8 cellular contexts compared by ENCODE assay signal in genomic region chr13:44237276-44237767, GRCh38.
A peak's percentile ranks its signal among the peaks of the same experiment; 100 is the strongest.
DNase-seq lines count a peak whose midpoint lies in the region; ATAC-seq, FAIRE-seq and TF ChIP-seq lines count a peak whose summit lies in the region.

No MANE protein-coding gene starts in this region.

- ATAC-seq in GM19395 (IDR thresholded peaks at IDR 0.05; ENCODE audit: unreplicated experiment) (peak; percentile 83), right lobe of liver (peak; percentile 85 to 92 (median 90)), thoracic aorta (ENCODE audit: insufficient number of reproducible peaks, low FRiP score, low read depth) (peak; percentile 89)

- H3K9me3 ChIP-seq in right lobe of liver, result no peaks in the 10 kb centered on the region
- no peaks in the 10 kb centered on the region for H3K9me3 ChIP-seq in thoracic aorta

- H3K36me3 ChIP-seq in bronchial epithelial cell (ENCODE audit: control insufficient read depth, insufficient read depth, low read length), result no peaks in the 10 kb centered on the region
- H3K36me3 ChIP-seq in right lobe of liver, result no peaks in the 10 kb centered on the region
- H3K36me3 ChIP-seq in thoracic aorta, result no peaks in the 10 kb centered on the region

- no peaks in the 10 kb centered on the region for H3K27me3 ChIP-seq in bronchial epithelial cell (ENCODE audit: control insufficient read depth, insufficient read depth, low read length)
- no peaks in the 10 kb centered on the region for H3K27me3 ChIP-seq in right lobe of liver
- no peaks in the 10 kb centered on the region for H3K27me3 ChIP-seq in thoracic aorta (replicated peaks; ENCODE audit: insufficient read depth)

- TF ChIP-seq CTCF in AG10803 (conservative IDR thresholded peaks at IDR 0.05; ENCODE audit: low read length), result no peak
- no peak for TF ChIP-seq CTCF in bronchial epithelial cell (IDR thresholded peaks at IDR 0.05; ENCODE audit: insufficient read depth, low read length, severe bottlenecking)
- no peak for TF ChIP-seq CTCF in right lobe of liver (IDR thresholded peaks at IDR 0.05)
- no peak for TF ChIP-seq CTCF in thoracic aorta (IDR thresholded peaks at IDR 0.05)

- no peak for FAIRE-seq in bronchial epithelial cell (lab: Jason Lieb, UNC)

- intact Hi-C loops in right lobe of liver (cut with DNase I), result no loop called here

- TF ChIP-seq POLR2A in right lobe of liver (IDR thresholded peaks at IDR 0.05), result no peak

- H3K4me3 ChIP-seq in AG10803 (ENCODE audit: low read length) (no peak overlapping the region), bronchial epithelial cell (ENCODE audit: low read depth, low read length) (no peak overlapping the region), right lobe of liver (no peak overlapping the region), thoracic aorta (peak overlapping the region; percentile 2)

- WGBS in right lobe of liver (ENCODE audit: insufficient coverage, low coverage, low lambda C conversion rate, missing lambda C conversion rate), result 26% methylated on average over 4 of the region's 4 CpGs

- H3K27ac ChIP-seq in right lobe of liver, result peak overlapping the region; percentile 27 to 50 (median 49)
- H3K27ac ChIP-seq in thoracic aorta, result peak overlapping the region; percentile 69 to 82

- DNase-seq in AG10803 (ENCODE audit: low read depth) (peak; percentile 93), M059J (ENCODE audit: low read depth) (peak; percentile 84), bronchial epithelial cell (ENCODE audit: low read depth) (peak; percentile 96), right lobe of liver (no peak), thoracic aorta (ENCODE audit: low spot score) (peak; percentile 51), T-helper 9 cell (no peak)
- DNase-seq in activated CD4-positive, alpha-beta T cell treated with anti-CD3 and anti-CD28 coated beads for 1 hour, result no peak

- H3K4me1 ChIP-seq in right lobe of liver, result no peaks in the 10 kb centered on the region
- peaks cover 15 to 27% of the 10 kb centered on the region in 2 donors for H3K4me1 ChIP-seq in thoracic aorta (ENCODE audit: control insufficient read depth in 1 of 2, low read depth in 2 of 2)

Comparison
In these comparisons a context has a peak if more than half of its experiments do, and no peak if none do; other contexts are left out.
1. DNase-seq: peak in AG10803 (single experiment), M059J (single experiment), bronchial epithelial cell (single experiment) and thoracic aorta (single experiment); none in right lobe of liver (0 of 3), activated CD4-positive, alpha-beta T cell treated with anti-CD3 and anti-CD28 coated beads for 1 hour (single experiment) and T-helper 9 cell (single experiment).
2. Peak in every context shown above with its lines, with median percentiles within 50 percentile points of each other: ATAC-seq.